9 cellular contexts compared by ENCODE assay signal in genomic region chr11:119149371-119150275, GRCh38. TPM values are rescaled to one million over a fixed set of nuclear protein-coding genes. Genes with fewer than 3 reads are reported as not detected.
A peak's percentile ranks its signal among the peaks of the same experiment; 100 is the strongest.
DNase-seq lines count a peak whose midpoint lies in the region; ATAC-seq and TF ChIP-seq lines count a peak whose summit lies in the region.
"Had no signal": no experiment of that assay in that cellular context is flagged by ENCODE, and none has a peak within 500 bp of the region (broad histone marks: within the 10 kb centered on the region; RNA-seq: fewer than 3 reads in every experiment).

No MANE protein-coding gene starts in this region.

- H3K4me3 Mint-ChIP-seq in glutamatergic neuron (ENCODE audit: unreplicated experiment): peak overlapping the region; percentile 68

- no peaks in the 10 kb centered on the region for H3K79me2 ChIP-seq in GM23248 (ENCODE audit: insufficient read depth)

- H3K4me3 ChIP-seq in GM23248 (peak overlapping the region; percentile 71), SJSA1 (peak overlapping the region; percentile 42), retinal pigment epithelial cell (ENCODE audit: low read length) (peak overlapping the region; percentile 51)

- H3K4me2 ChIP-seq in GM23248 (ENCODE audit: unreplicated experiment): peak overlapping the region; percentile 84

- peaks cover 6% of the 10 kb centered on the region for H3K9me3 Mint-ChIP-seq in glutamatergic neuron (ENCODE audit: unreplicated experiment)

- H3K27me3 ChIP-seq in GM23248 (replicated peaks; ENCODE audit: insufficient read depth) (peaks cover 42% of the 10 kb centered on the region; the same call in 1 of the 2 replicates), SJSA1 (replicated peaks) (no peaks in the 10 kb centered on the region)

- H3K27ac ChIP-seq in GM23248 (no peak overlapping the region), SJSA1 (no peak overlapping the region)

- no peak for ATAC-seq in HG03097 (IDR thresholded peaks at IDR 0.05; ENCODE audit: low FRiP score, unreplicated experiment)

- no peaks in the 10 kb centered on the region for H3F3A ChIP-seq in GM23248 (ENCODE audit: insufficient read depth)

- peaks cover 15% of the 10 kb centered on the region for H3K4me1 Mint-ChIP-seq in glutamatergic neuron (ENCODE audit: low read depth, unreplicated experiment)

- no peaks in the 10 kb centered on the region for H4K20me1 ChIP-seq in GM23248 (ENCODE audit: insufficient read depth)

- peaks cover 7% of the 10 kb centered on the region for H3K27me3 Mint-ChIP-seq in glutamatergic neuron (ENCODE audit: unreplicated experiment)

- no peak overlapping the region for H3K27ac Mint-ChIP-seq in glutamatergic neuron (ENCODE audit: unreplicated experiment)

- H3K4me1 ChIP-seq in GM23248 (ENCODE audit: insufficient read depth) (no peaks in the 10 kb centered on the region), SJSA1 (replicated peaks) (no peaks in the 10 kb centered on the region; the same call in none of the 2 replicates)

- 28 to 32% methylated on average over 30 to 43 of the region's 63 CpGs for WGBS in GM23248 (ENCODE audit: low coverage in 1 of 2, low lambda C conversion rate in 2 of 2, missing lambda C conversion rate in 2 of 2), 2 experiments

- H3K36me3 Mint-ChIP-seq in glutamatergic neuron (ENCODE audit: unreplicated experiment): peaks cover 6% of the 10 kb centered on the region

- H3K9me2 ChIP-seq in GM23248 (ENCODE audit: insufficient read depth): no peaks in the 10 kb centered on the region

- peak overlapping the region; percentile 87 for H2AFZ ChIP-seq in GM23248

- TF ChIP-seq CTCF in glutamatergic neuron (IDR thresholded peaks at IDR 0.05; ENCODE audit: partially characterized antibody, unreplicated experiment) (no peak), retinal pigment epithelial cell (conservative IDR thresholded peaks at IDR 0.05; ENCODE audit: low read depth, low read length) (no peak)

- DNase-seq in GM23248 (no peak), SJSA1 (ENCODE audit: low read depth in 1 of 2, low spot score in 2 of 2) (no peak), glutamatergic neuron (peak; percentile 74), retinal pigment epithelial cell (ENCODE audit: low read depth) (no peak), A172 (ENCODE audit: low spot score) (no peak), midbrain (lab: John Stamatoyannopoulos, UW) (no peak)
- DNase-seq in activated CD4-positive, CD25-positive, alpha-beta regulatory T cell (lab: John Stamatoyannopoulos, UW): no peak

- H3K9ac ChIP-seq in GM23248: no peak overlapping the region

- in situ Hi-C loops in GM23248 (cut with MboI): no loop called here

- H3K9me3 ChIP-seq in GM23248 (ENCODE audit: low read depth) (no peaks in the 10 kb centered on the region), SJSA1 (replicated peaks) (no peaks in the 10 kb centered on the region)

- H3K36me3 ChIP-seq in GM23248 (ENCODE audit: low read depth) (no peaks in the 10 kb centered on the region), SJSA1 (no peaks in the 10 kb centered on the region)

RNA-seq across cellular contexts. Expression of gene ABCG4, which starts 0.8 kb away (rescaled TPM):
- total RNA-seq in GM23248 (2014; rRNA removed; shearing (Covaris generic)): not detected in 2 replicates
- 0.06 and 0.14 TPM in 2 replicates for polyA plus RNA-seq in GM23248 (2016; fragmentation: Nextera tagmentation; extraction: Ambion mirVana)
- 0.05 TPM in 1 of 2 replicates, not detected in the other for total RNA-seq in SJSA1 (2014; rRNA removed; shearing (Covaris generic))
- total RNA-seq in glutamatergic neuron (ENCODE audit: unreplicated experiment): 2.4 TPM
- 0.05 TPM in 1 of 2 replicates, not detected in the other for total RNA-seq in A172 (2014; rRNA removed; shearing (Covaris generic))
- total RNA-seq: T-helper 1 cell treated with Interleukin-12 subunit alpha and Interleukin-12 subunit beta and Interleukin-4 antibody, amounts not matched to agents 30 ng/mL and 1 ng/mL, for 36 hours had no signal

RNA-seq across cellular contexts. Expression of gene NLRX1, which starts 18.9 kb away (rescaled TPM):
- 19.7 and 28.0 TPM in 2 replicates for total RNA-seq in GM23248 (2014; rRNA removed; shearing (Covaris generic))
- polyA plus RNA-seq in GM23248 (2016; fragmentation: Nextera tagmentation; extraction: Ambion mirVana): 13.4 and 13.8 TPM in 2 replicates
- total RNA-seq in SJSA1 (2014; rRNA removed; shearing (Covaris generic)): 3.1 and 5.5 TPM in 2 replicates
- total RNA-seq in glutamatergic neuron (ENCODE audit: unreplicated experiment): 1.7 TPM
- total RNA-seq in A172 (2014; rRNA removed; shearing (Covaris generic)): 7.9 and 15.0 TPM in 2 replicates

RNA-seq across cellular contexts. Expression of gene HINFP, which starts 28.2 kb away (rescaled TPM):
- total RNA-seq in GM23248 (2014; rRNA removed; shearing (Covaris generic)): 24.9 and 31.8 TPM in 2 replicates
- polyA plus RNA-seq in GM23248 (2016; fragmentation: Nextera tagmentation; extraction: Ambion mirVana): 8.3 and 9.1 TPM in 2 replicates
- 3.1 and 6.7 TPM in 2 replicates for total RNA-seq in SJSA1 (2014; rRNA removed; shearing (Covaris generic))
- 58.1 TPM for total RNA-seq in glutamatergic neuron (ENCODE audit: unreplicated experiment)
- total RNA-seq in A172 (2014; rRNA removed; shearing (Covaris generic)): 6.4 and 8.4 TPM in 2 replicates

RNA-seq across cellular contexts. Expression of gene NHERF4, which starts 35.7 kb away (rescaled TPM):
- total RNA-seq in GM23248 (2014; rRNA removed; shearing (Covaris generic)): not detected in 2 replicates
- not detected in 2 replicates for polyA plus RNA-seq in GM23248 (2016; fragmentation: Nextera tagmentation; extraction: Ambion mirVana)
- total RNA-seq in SJSA1 (2014; rRNA removed; shearing (Covaris generic)): not detected in 2 replicates
- not detected for total RNA-seq in glutamatergic neuron (ENCODE audit: unreplicated experiment)
- total RNA-seq in A172 (2014; rRNA removed; shearing (Covaris generic)): not detected in 2 replicates

RNA-seq across cellular contexts. Expression of gene C2CD2L, which starts 42.5 kb away (rescaled TPM):
- 4.1 and 4.7 TPM in 2 replicates for total RNA-seq in GM23248 (2014; rRNA removed; shearing (Covaris generic))
- 2.6 and 3.1 TPM in 2 replicates for polyA plus RNA-seq in GM23248 (2016; fragmentation: Nextera tagmentation; extraction: Ambion mirVana)
- 5.1 and 5.4 TPM in 2 replicates for total RNA-seq in SJSA1 (2014; rRNA removed; shearing (Covaris generic))
- 32.8 TPM for total RNA-seq in glutamatergic neuron (ENCODE audit: unreplicated experiment)
- 4.7 and 7.2 TPM in 2 replicates for total RNA-seq in A172 (2014; rRNA removed; shearing (Covaris generic))
